In genomic region chr5:159101689-159102088, GRCh38 we compare ENCODE assay signal across 13 cellular contexts. TPM values are rescaled to one million over a fixed set of nuclear protein-coding genes. Genes with fewer than 3 reads are reported as not detected.
DNase-seq lines count a peak whose midpoint lies in the region; ATAC-seq and TF ChIP-seq lines count a peak whose summit lies in the region.
"Had no signal": no experiment of that assay in that cellular context is flagged by ENCODE, and none has a peak within 500 bp of the region (broad histone marks: within the 10 kb centered on the region; RNA-seq: fewer than 3 reads in every experiment).

No MANE protein-coding gene starts in this region.

- in situ Hi-C loops in mammary epithelial cell (cut with MboI; ENCODE audit: low sequenced_read_pairs in 2 of 2) = loop anchor here (10.0 to 25.0 kb wide), 2 partner anchors 927 to 1339 kb away; no protein-coding TSS in a partner anchor
- in situ Hi-C loops in transverse colon (cut with MboI; ENCODE audit: low pct_ligation_motif_present in 1 of 4, low pct_unique_long_range_greater_than_20kb in 1 of 4, low sequenced_read_pairs in 3 of 4) = loop anchor here (10.0 to 25.0 kb wide), 4 partner anchors 407 to 1014 kb away; no protein-coding TSS in a partner anchor

- H3K4me3 ChIP-seq in mammary epithelial cell (replicated peaks in 1 of 3; ENCODE audit: insufficient read depth in 1 of 3, low read depth in 2 of 3, low read length in 3 of 3) = no peak overlapping the region
- H3K4me3 ChIP-seq in transverse colon = no peak overlapping the region

- intact Hi-C loops in MCF 10A (cut with micrococcal nuclease) = loop anchor here (10.0 kb wide), 1 partner anchor 1277 kb away; no protein-coding TSS in a partner anchor
- intact Hi-C loops in mammary epithelial cell (cut with micrococcal nuclease) = loop anchor here (5.0 to 10.0 kb wide), 4 partner anchors 217 to 1337 kb away; partner anchors contain the start of gene CLINT1
- intact Hi-C loops in transverse colon (cut with DNase I; ENCODE audit: low total_unique reads) = loop anchor here (5.0 kb wide), 1 partner anchor 399 kb away; no protein-coding TSS in a partner anchor

- H3K4me1 ChIP-seq in mammary epithelial cell (ENCODE audit: insufficient read depth, low read length) = peaks cover 16% of the 10 kb centered on the region
- peaks cover 3 to 39% (median 18%) of the 10 kb centered on the region in 4 donors for H3K4me1 ChIP-seq in transverse colon

- BruUV-seq in MCF 10A (replicated peaks; lab: Mats Ljungman, UMichigan) (no TSS peak), mammary epithelial cell (replicated peaks; lab: Mats Ljungman, UMichigan) (no TSS peak)

- DNase-seq in MCF 10A (ENCODE audit: unreplicated experiment) (no peak), mammary epithelial cell (no peak), transverse colon (no peak)
- no peak for DNase-seq in stimulated activated naive CD8-positive, alpha-beta T cell treated with anti-CD3 and anti-CD28 coated beads, Interleukin-15, amount 100 ng/mL, for 72 hours
- DNase-seq: activated CD8-positive, alpha-beta T cell treated with anti-CD3 and anti-CD28 coated beads, Interleukin-2, amount 10 ng/mL, durations not matched to agents 7 days and 5 days; activated naive CD8-positive, alpha-beta T cell treated with anti-CD3 and anti-CD28 coated beads, Interleukin-2, amount 10 ng/mL, durations not matched to agents 7 days and 5 days; NCI-H1105; NCI-H69; SW 1271 had no signal

- H3K4me2 ChIP-seq in mammary epithelial cell (ENCODE audit: insufficient read depth, low read depth, low read length) = no peak overlapping the region

- no peaks in the 10 kb centered on the region for H3K9me3 ChIP-seq in mammary epithelial cell (replicated peaks; ENCODE audit: insufficient read depth, low read length)
- H3K9me3 ChIP-seq in transverse colon = no peaks in the 10 kb centered on the region

- H3K9me3 Mint-ChIP-seq in MCF 10A (ENCODE audit: unreplicated experiment) (no peaks in the 10 kb centered on the region), nephron (no peaks in the 10 kb centered on the region)
- no peaks in the 10 kb centered on the region for H3K9me3 Mint-ChIP-seq in activated T-helper 17 cell treated with anti-CD3 and anti-CD28 coated beads, Interleukin-2, amount 50 U/mL, for 72 hours
- H3K9me3 Mint-ChIP-seq in stimulated activated naive CD8-positive, alpha-beta T cell treated with anti-CD3 and anti-CD28 coated beads, Interleukin-15, amount 100 ng/mL, for 72 hours = no peaks in the 10 kb centered on the region
- H3K9me3 Mint-ChIP-seq: activated naive CD8-positive, alpha-beta T cell treated with anti-CD3 and anti-CD28 coated beads, Interleukin-2, amount 10 ng/mL, durations not matched to agents 7 days and 5 days had no signal

- H3K79me2 ChIP-seq in mammary epithelial cell (ENCODE audit: insufficient read depth, low read length) = no peaks in the 10 kb centered on the region

- H3K4me3 Mint-ChIP-seq in MCF 10A (ENCODE audit: unreplicated experiment) (peak overlapping the region; percentile 88), nephron (peak overlapping the region; percentile 89 to 93 (median 90))
- peak overlapping the region; percentile 78 for H3K4me3 Mint-ChIP-seq in activated T-helper 17 cell treated with anti-CD3 and anti-CD28 coated beads, Interleukin-2, amount 50 U/mL, for 72 hours
- H3K4me3 Mint-ChIP-seq in stimulated activated naive CD8-positive, alpha-beta T cell treated with anti-CD3 and anti-CD28 coated beads, Interleukin-15, amount 100 ng/mL, for 72 hours = no peak overlapping the region

- TF ChIP-seq CTCF in MCF 10A (IDR thresholded peaks at IDR 0.05; ENCODE audit: unreplicated experiment) (no peak), mammary epithelial cell (conservative IDR thresholded peaks at IDR 0.05 in 1 of 2, IDR thresholded peaks at IDR 0.05 in 1 of 2; ENCODE audit: extremely low read depth in 1 of 2, insufficient read depth in 1 of 2, low read depth in 1 of 2, low read length in 2 of 2) (no peak), nephron (IDR thresholded peaks at IDR 0.05; ENCODE audit: unreplicated experiment in 3 of 3) (no peak), transverse colon (IDR thresholded peaks at IDR 0.05) (no peak)

- H3K4me1 Mint-ChIP-seq in MCF 10A (ENCODE audit: insufficient read depth, unreplicated experiment) (peaks cover 32% of the 10 kb centered on the region), nephron (peaks cover 60% of the 10 kb centered on the region)
- peaks cover 33% of the 10 kb centered on the region for H3K4me1 Mint-ChIP-seq in activated T-helper 17 cell treated with anti-CD3 and anti-CD28 coated beads, Interleukin-2, amount 50 U/mL, for 72 hours
- peaks cover 58% of the 10 kb centered on the region for H3K4me1 Mint-ChIP-seq in stimulated activated naive CD8-positive, alpha-beta T cell treated with anti-CD3 and anti-CD28 coated beads, Interleukin-15, amount 100 ng/mL, for 72 hours

- POLR2A ChIA-PET in MCF 10A (lab: Yijun Ruan, JAX) = interaction anchor here (1.1 kb wide), 1 partner anchor 11 kb away, joined by 5 read pairs; no protein-coding TSS in a partner anchor

- H3K9ac ChIP-seq in mammary epithelial cell (ENCODE audit: insufficient read depth, low read length) = no peak overlapping the region

- H3K27ac Mint-ChIP-seq in MCF 10A (ENCODE audit: low read depth, unreplicated experiment) = no peak overlapping the region
- H3K27ac Mint-ChIP-seq in activated T-helper 17 cell treated with anti-CD3 and anti-CD28 coated beads, Interleukin-2, amount 50 U/mL, for 72 hours = no peak overlapping the region
- peak overlapping the region in 2 of 3 experiments; percentile 19 to 21 for H3K27ac Mint-ChIP-seq in nephron
- H3K27ac Mint-ChIP-seq in stimulated activated naive CD8-positive, alpha-beta T cell treated with anti-CD3 and anti-CD28 coated beads, Interleukin-15, amount 100 ng/mL, for 72 hours = no peak overlapping the region
- H3K27ac Mint-ChIP-seq: activated CD8-positive, alpha-beta T cell treated with anti-CD3 and anti-CD28 coated beads, Interleukin-2, amount 10 ng/mL, durations not matched to agents 7 days and 5 days; activated naive CD8-positive, alpha-beta T cell treated with anti-CD3 and anti-CD28 coated beads, Interleukin-2, amount 10 ng/mL, durations not matched to agents 7 days and 5 days had no signal

- no peak for ATAC-seq in activated T-helper 17 cell treated with anti-CD3 and anti-CD28 coated beads, Interleukin-2, amount 50 U/mL, for 72 hours (replicated peaks)
- ATAC-seq in GM19035 (IDR thresholded peaks at IDR 0.05; ENCODE audit: unreplicated experiment) = no peak
- ATAC-seq in stimulated activated naive CD8-positive, alpha-beta T cell treated with anti-CD3 and anti-CD28 coated beads, Interleukin-15, amount 100 ng/mL, for 72 hours = no peak
- no peak for ATAC-seq in GM21717 (IDR thresholded peaks at IDR 0.05; ENCODE audit: unreplicated experiment)
- ATAC-seq: activated CD8-positive, alpha-beta T cell treated with anti-CD3 and anti-CD28 coated beads, Interleukin-2, amount 10 ng/mL, durations not matched to agents 7 days and 5 days had no signal

- CTCF ChIA-PET in MCF 10A (lab: Yijun Ruan, JAX) (interaction anchor here (1.1 to 10.0 kb wide), 4 partner anchors 142 to 1027 kb away, joined by 3 to 513 read pairs (median 13); no protein-coding TSS in a partner anchor), mammary epithelial cell (lab: Charles Lee; ENCODE audit: low non-redundant PET) (no interaction called here)

- H3K36me3 Mint-ChIP-seq in MCF 10A (ENCODE audit: insufficient read depth, unreplicated experiment) (peaks cover 8% of the 10 kb centered on the region), nephron (ENCODE audit: low read depth) (peaks cover 7% of the 10 kb centered on the region)
- peaks cover 6% of the 10 kb centered on the region for H3K36me3 Mint-ChIP-seq in activated T-helper 17 cell treated with anti-CD3 and anti-CD28 coated beads, Interleukin-2, amount 50 U/mL, for 72 hours (ENCODE audit: low read depth)
- H3K36me3 Mint-ChIP-seq: activated naive CD8-positive, alpha-beta T cell treated with anti-CD3 and anti-CD28 coated beads, Interleukin-2, amount 10 ng/mL, durations not matched to agents 7 days and 5 days had no signal

- dilution Hi-C loops in mammary epithelial cell (cut with HindIII; ENCODE audit: low sequenced_read_pairs) = no loop called here

- H3K36me3 ChIP-seq in mammary epithelial cell (ENCODE audit: insufficient read depth, low read length) (no peaks in the 10 kb centered on the region), transverse colon (no peaks in the 10 kb centered on the region)

- peaks cover 39% of the 10 kb centered on the region for H3K27me3 Mint-ChIP-seq in MCF 10A (ENCODE audit: insufficient read depth, unreplicated experiment)
- peaks cover 72% of the 10 kb centered on the region for H3K27me3 Mint-ChIP-seq in activated T-helper 17 cell treated with anti-CD3 and anti-CD28 coated beads, Interleukin-2, amount 50 U/mL, for 72 hours
- H3K27me3 Mint-ChIP-seq in nephron (ENCODE audit: low read depth) = peaks cover 100% of the 10 kb centered on the region
- peaks cover 85% of the 10 kb centered on the region for H3K27me3 Mint-ChIP-seq in stimulated activated naive CD8-positive, alpha-beta T cell treated with anti-CD3 and anti-CD28 coated beads, Interleukin-15, amount 100 ng/mL, for 72 hours

- H3K27ac ChIP-seq in mammary epithelial cell (ENCODE audit: insufficient read depth, low read depth, low read length) = no peak overlapping the region
- H3K27ac ChIP-seq in transverse colon = peak overlapping the region; percentile 63 to 76 (median 69)

- TF ChIP-seq POLR2A in transverse colon (IDR thresholded peaks at IDR 0.05) = no peak

- no peak for TF ChIP-seq EP300 in transverse colon (IDR thresholded peaks at IDR 0.05; ENCODE audit: low read depth)

- 69% methylated on average over 2 of the region's 2 CpGs for WGBS in mammary epithelial cell (ENCODE audit: low coverage, missing lambda C conversion rate)
- 41% methylated on average over 2 of the region's 2 CpGs; no CpG with 5 or more reads in 1 of the 2 donors for WGBS in transverse colon (ENCODE audit: low coverage in 1 of 2), 2 donors

- no peaks in the 10 kb centered on the region for H4K20me1 ChIP-seq in mammary epithelial cell (ENCODE audit: insufficient read depth, low read length)

- peaks cover 49% of the 10 kb centered on the region for H3K27me3 ChIP-seq in mammary epithelial cell (ENCODE audit: insufficient read depth, low read length)
- H3K27me3 ChIP-seq in transverse colon = peaks cover 98% of the 10 kb centered on the region

- no peak overlapping the region for H2AFZ ChIP-seq in mammary epithelial cell (ENCODE audit: low read depth, low read length)

RNA-seq across cellular contexts. Expression of gene EBF1, which starts 2.0 kb away (rescaled TPM):
- total RNA-seq in MCF 10A (2022) = 1.0 and 2.0 TPM in 2 replicates
- under 1 TPM in 1 of 2 donors, not detected in 1; under 0.01 TPM for total RNA-seq in mammary epithelial cell
- not detected for polyA plus RNA-seq in mammary epithelial cell
- not detected for polyA minus RNA-seq in mammary epithelial cell
- total RNA-seq in activated T-helper 17 cell treated with anti-CD3 and anti-CD28 coated beads, Interleukin-2, amount 50 U/mL, for 72 hours = under 1 TPM in 1 of 2 donors, not detected in 1; 0.37 TPM
- 10 to 100 TPM in 2 of 4 donors, 1 to 10 TPM in 2; 5.3 to 23.6 (median 10.1) TPM for total RNA-seq in transverse colon

Comparison
In these comparisons a context has a peak if more than half of its experiments do, and no peak if none do; other contexts are left out.
1. H3K27ac Mint-ChIP-seq: peak in nephron (2 of 3); none in MCF 10A (single experiment), activated T-helper 17 cell treated with anti-CD3 and anti-CD28 coated beads, Interleukin-2, amount 50 U/mL, for 72 hours (single experiment) and stimulated activated naive CD8-positive, alpha-beta T cell treated with anti-CD3 and anti-CD28 coated beads, Interleukin-15, amount 100 ng/mL, for 72 hours (0 of 2).
2. H3K4me3 Mint-ChIP-seq: peak in MCF 10A (single experiment), activated T-helper 17 cell treated with anti-CD3 and anti-CD28 coated beads, Interleukin-2, amount 50 U/mL, for 72 hours (single experiment) and nephron (3 of 3); none in stimulated activated naive CD8-positive, alpha-beta T cell treated with anti-CD3 and anti-CD28 coated beads, Interleukin-15, amount 100 ng/mL, for 72 hours (0 of 2).